2 cellular contexts compared by ENCODE assay signal in genomic region chr11:40842750-40843339, GRCh38.
TF ChIP-seq lines count a peak whose summit lies in the region.

No MANE protein-coding gene starts in this region.

TF ChIP-seq in GM23338, 12 proteins besides CTCF, POLR2A, EP300 and RAD21:
- TF ChIP-seq ZNF114 (CRISPR knock-in tag; IDR thresholded peaks at IDR 0.05) (no peak), JUNB (IDR thresholded peaks at IDR 0.05; ENCODE audit: unreplicated experiment) (no peak), EZH2phosphoT487 (IDR thresholded peaks at IDR 0.05; ENCODE audit: unreplicated experiment) (no peak), POLR2AphosphoS5 (IDR thresholded peaks at IDR 0.05; ENCODE audit: low read depth) (no peak), STAT1 (IDR thresholded peaks at IDR 0.05; ENCODE audit: unreplicated experiment) (no peak), ZNF331 (CRISPR knock-in tag; IDR thresholded peaks at IDR 0.05; ENCODE audit: low read depth) (no peak), ETS1 (IDR thresholded peaks at IDR 0.05) (no peak), CREB1 (CRISPR knock-in tag; IDR thresholded peaks at IDR 0.05; ENCODE audit: low read depth) (no peak)

TF ChIP-seq in H1, 55 proteins besides CTCF, POLR2A, EP300 and RAD21:
- TF ChIP-seq ATF3 (IDR thresholded peaks at IDR 0.05; ENCODE audit: insufficient read depth, low read depth, low read length) (no peak), RFX5 (IDR thresholded peaks at IDR 0.05; ENCODE audit: borderline replicate concordance, low read depth, low read length) (no peak), ZNF274 (IDR thresholded peaks at IDR 0.05; ENCODE audit: borderline replicate concordance, extremely low read depth, low read length) (no peak), CEBPB (IDR thresholded peaks at IDR 0.05; ENCODE audit: low read depth, low read length) (no peak), BACH1 (IDR thresholded peaks at IDR 0.05; ENCODE audit: low read length) (no peak), NANOG (IDR thresholded peaks at IDR 0.05; ENCODE audit: insufficient read depth, low read depth, low read length, poor library complexity, severe bottlenecking) (no peak), KDM4A (IDR thresholded peaks at IDR 0.05; ENCODE audit: low read depth, low read length, severe bottlenecking) (no peak), CBX5 (IDR thresholded peaks at IDR 0.05; ENCODE audit: low read depth, low read length) (no peak), SIX5 (IDR thresholded peaks at IDR 0.05; ENCODE audit: low read depth, low read length) (no peak), EZH2 (IDR thresholded peaks at IDR 0.05; ENCODE audit: low read depth, low read length, severe bottlenecking) (no peak), RBBP5 (IDR thresholded peaks at IDR 0.05; ENCODE audit: borderline replicate concordance, low read depth, low read length) (no peak)
TF ChIP-seq in H1: peak in this region for 0.
